ENCODE assay signal across 24 cellular contexts in genomic region chr14:104298458-104298857, GRCh38.
DNase-seq lines count a peak whose midpoint lies in the region; TF ChIP-seq lines count a peak whose summit lies in the region.
"Had no signal": no experiment of that assay in that cellular context is flagged by ENCODE, and none has a peak within 500 bp of the region (broad histone marks: within the 10 kb centered on the region; RNA-seq: fewer than 3 reads in every experiment).

No MANE protein-coding gene starts in this region.

- peaks cover 55% of the 10 kb centered on the region for H3K4me1 ChIP-seq in BE2C
- no peaks in the 10 kb centered on the region for H3K4me1 ChIP-seq in HEK293 (ENCODE audit: control insufficient read depth, insufficient read depth, low read length)
- H3K4me1 ChIP-seq in ovary (ENCODE audit: insufficient read depth), result peaks cover 12% of the 10 kb centered on the region
- H3K4me1 ChIP-seq: HAP-1 had no signal

- CTCF ChIA-PET in HEK293 (lab: Yijun Ruan, JAX), result interaction anchor here (0.6 kb wide), 1 partner anchor 253 kb away, joined by 5 read pairs; no protein-coding TSS in a partner anchor

- H3K27me3 ChIP-seq in BE2C (no peaks in the 10 kb centered on the region), ovary (no peaks in the 10 kb centered on the region)

- H3K4me3 Mint-ChIP-seq in type B pancreatic cell, result no peak overlapping the region
- H3K4me3 Mint-ChIP-seq: B cell; CD14-positive monocyte; CD8-positive, alpha-beta memory T cell; GM23338 had no signal

- no peaks in the 10 kb centered on the region for H3K36me3 ChIP-seq in BE2C
- no peaks in the 10 kb centered on the region for H3K36me3 ChIP-seq in HEK293 (ENCODE audit: control insufficient read depth in 2 of 2, insufficient read depth in 1 of 2, low read length in 2 of 2)
- no peaks in the 10 kb centered on the region for H3K36me3 ChIP-seq in ovary
- H3K36me3 ChIP-seq: HAP-1 had no signal

- intact Hi-C loops in ovary (cut with DNase I), result loop anchor here in 1 of 4 donors (10.0 kb wide), 1 partner anchor 74 kb away; no protein-coding TSS in a partner anchor

- TF ChIP-seq CTCF in BE2C (IDR thresholded peaks at IDR 0.05; ENCODE audit: low read depth, low read length) (no peak), HEK293 (tag by site-specific recombination; IDR thresholded peaks at IDR 0.05) (no peak), ovary (IDR thresholded peaks at IDR 0.05) (no peak), type B pancreatic cell (conservative IDR thresholded peaks at IDR 0.05) (no peak)

- DNase-seq in BE2C (peak; percentile 1), islet precursor cell (peak; percentile 33), ovary (peak in 3 of 5 donors; percentile 10 to 31 (median 15)), NAMALWA (ENCODE audit: low spot score) (no peak), NCI-H187 (lab: John Stamatoyannopoulos, UW) (no peak), type B pancreatic cell (ENCODE audit: extremely low spot score, unreplicated experiment) (no peak)
- DNase-seq: DMS 273 treated with DMSO at 0.1 percent for 48 hours, DMS79 treated with DMSO at 0.1 percent for 48 hours, GF-D8, KBM-7, MV-4-11, NCI-H1105 treated with DMSO at 0.1 percent for 48 hours, NCI-H146, NCI-H2029, NCI-H2227 treated with DMSO at 0.1 percent for 48 hours, NCI-H526 treated with DMSO at 0.1 percent for 48 hours, PC-9, SHP77 had no signal

- H3K4me3 ChIP-seq in BE2C (ENCODE audit: low read depth, low read length) (no peak overlapping the region), HEK293 (ENCODE audit: low read depth, low read length) (no peak overlapping the region), ovary (no peak overlapping the region)
- H3K4me3 ChIP-seq: GM23338, HAP-1, PC-9 had no signal

- no peak overlapping the region for H3K27ac Mint-ChIP-seq in type B pancreatic cell
- H3K27ac Mint-ChIP-seq: B cell; CD8-positive, alpha-beta memory T cell; GM23338 had no signal

- TF ChIP-seq POLR2A in ovary (IDR thresholded peaks at IDR 0.05), result no peak

- 92 to 100% (median 99%) methylated on average over 3 of the region's 3 CpGs for WGBS in ovary, 3 donors

- peaks cover 18% of the 10 kb centered on the region for H3K4me1 Mint-ChIP-seq in type B pancreatic cell (ENCODE audit: unreplicated experiment)
- H3K4me1 Mint-ChIP-seq: B cell; CD14-positive monocyte; CD8-positive, alpha-beta memory T cell had no signal

- TF ChIP-seq EP300 in ovary (IDR thresholded peaks at IDR 0.05), result no peak

- H3K9me3 ChIP-seq in BE2C (no peaks in the 10 kb centered on the region), HEK293 (ENCODE audit: control insufficient read depth, insufficient read depth, low read depth, low read length) (no peaks in the 10 kb centered on the region), ovary (no peaks in the 10 kb centered on the region)
- H3K9me3 ChIP-seq: HAP-1 had no signal

- H3K27me3 Mint-ChIP-seq in type B pancreatic cell, result peaks cover 9% of the 10 kb centered on the region

- no peak overlapping the region for H3K27ac ChIP-seq in HEK293 (ENCODE audit: extremely low read depth, low read depth, low read length)
- no peak overlapping the region for H3K27ac ChIP-seq in ovary
- H3K27ac ChIP-seq: PC-9 had no signal

- POLR2A ChIA-PET in HEK293 (lab: Yijun Ruan, JAX), result no interaction called here

- no peaks in the 10 kb centered on the region for H3K36me3 Mint-ChIP-seq in type B pancreatic cell
- H3K36me3 Mint-ChIP-seq: CD14-positive monocyte had no signal

- H3K9me3 Mint-ChIP-seq in type B pancreatic cell, result no peaks in the 10 kb centered on the region

TF ChIP-seq in HEK293, 187 proteins besides CTCF, POLR2A, EP300 and RAD21:
- peak; percentile 86 for TF ChIP-seq ZNF366 (tag by site-specific recombination; conservative IDR thresholded peaks at IDR 0.05)
- TF ChIP-seq ZNF629 (tag by site-specific recombination; IDR thresholded peaks at IDR 0.05), result no peak
- TF ChIP-seq ZNF514 (tag by site-specific recombination; IDR thresholded peaks at IDR 0.05), result no peak
- TF ChIP-seq ZNF704 (tag by site-specific recombination; IDR thresholded peaks at IDR 0.05), result no peak
- TF ChIP-seq, protein P1, sequence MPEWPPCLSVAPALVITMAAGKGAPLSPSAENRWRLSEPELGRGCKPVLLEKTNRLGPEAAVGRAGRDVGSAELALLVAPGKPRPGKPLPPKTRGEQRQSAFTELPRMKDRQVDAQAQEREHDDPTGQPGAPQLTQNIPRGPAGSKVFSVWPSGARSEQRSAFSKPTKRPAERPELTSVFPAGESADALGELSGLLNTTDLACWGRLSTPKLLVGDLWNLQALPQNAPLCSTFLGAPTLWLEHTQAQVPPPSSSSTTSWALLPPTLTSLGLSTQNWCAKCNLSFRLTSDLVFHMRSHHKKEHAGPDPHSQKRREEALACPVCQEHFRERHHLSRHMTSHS (tag by site-specific recombination; IDR thresholded peaks at IDR 0.05), result no peak
- no peak for TF ChIP-seq OSR2 (tag by site-specific recombination; IDR thresholded peaks at IDR 0.05)
- TF ChIP-seq, protein P2, sequence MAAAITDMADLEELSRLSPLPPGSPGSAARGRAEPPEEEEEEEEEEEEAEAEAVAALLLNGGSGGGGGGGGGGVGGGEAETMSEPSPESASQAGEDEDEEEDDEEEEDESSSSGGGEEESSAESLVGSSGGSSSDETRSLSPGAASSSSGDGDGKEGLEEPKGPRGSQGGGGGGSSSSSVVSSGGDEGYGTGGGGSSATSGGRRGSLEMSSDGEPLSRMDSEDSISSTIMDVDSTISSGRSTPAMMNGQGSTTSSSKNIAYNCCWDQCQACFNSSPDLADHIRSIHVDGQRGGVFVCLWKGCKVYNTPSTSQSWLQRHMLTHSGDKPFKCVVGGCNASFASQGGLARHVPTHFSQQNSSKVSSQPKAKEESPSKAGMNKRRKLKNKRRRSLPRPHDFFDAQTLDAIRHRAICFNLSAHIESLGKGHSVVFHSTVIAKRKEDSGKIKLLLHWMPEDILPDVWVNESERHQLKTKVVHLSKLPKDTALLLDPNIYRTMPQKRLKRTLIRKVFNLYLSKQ (tag by site-specific recombination; IDR thresholded peaks at IDR 0.05; ENCODE audit: borderline replicate concordance), result no peak

Comparison
In these comparisons a context has a peak if more than half of its experiments do, and no peak if none do; other contexts are left out.
1. DNase-seq: peak in BE2C (single experiment), islet precursor cell (single experiment) and ovary (3 of 5); none in NAMALWA (single experiment), NCI-H187 (0 of 2) and type B pancreatic cell (single experiment).